Comparison of ENCODE assay signal across 15 cellular contexts in the genomic region with DNA sequence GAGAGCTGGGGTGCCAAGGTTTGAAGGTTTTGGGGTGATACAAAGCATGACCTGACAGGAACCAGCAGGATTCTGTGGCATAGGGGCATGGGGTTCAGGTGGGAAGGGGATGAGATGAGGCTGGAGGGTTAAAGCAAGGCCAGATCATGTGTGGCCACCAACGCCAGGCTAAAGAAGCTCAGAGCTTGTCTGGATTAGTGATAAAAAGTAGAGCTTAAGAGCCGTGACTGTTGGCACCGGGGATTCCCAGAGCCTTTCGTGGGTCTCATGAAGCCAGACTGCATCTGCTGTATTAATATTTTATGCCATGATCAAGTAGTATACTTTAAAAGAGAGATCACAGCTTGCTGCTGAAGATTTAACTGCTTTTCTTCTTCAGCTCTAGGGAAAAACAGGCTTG. TPM values are rescaled to one million over a fixed set of nuclear protein-coding genes. Genes with fewer than 3 reads are reported as not detected.
DNase-seq lines count a peak whose midpoint lies in the region; ATAC-seq and TF ChIP-seq lines count a peak whose summit lies in the region.
"Had no signal": no experiment of that assay in that cellular context is flagged by ENCODE, and none has a peak within 500 bp of the region (broad histone marks: within the 10 kb centered on the region; RNA-seq: fewer than 3 reads in every experiment).

No MANE protein-coding gene starts in this region.

- peaks cover 3% of the 10 kb centered on the region for H3K36me3 Mint-ChIP-seq in nephron (ENCODE audit: low read depth)
- H3K36me3 Mint-ChIP-seq in activated CD4-positive, alpha-beta memory T cell treated with anti-CD3 and anti-CD28 coated beads for 36 hours, result no peaks in the 10 kb centered on the region

- CTCF ChIA-PET in activated CD4-positive, alpha-beta memory T cell treated with anti-CD3 and anti-CD28 coated beads for 36 hours (lab: Charles Lee), result interaction anchor here (0.8 to 4.8 kb wide), 2 partner anchors 19 to 61 kb away, joined by 3 to 16 read pairs; no protein-coding TSS in a partner anchor

- 32% methylated on average over 4 of the region's 4 CpGs for WGBS in smooth muscle cell (ENCODE audit: low lambda C conversion rate)

- DNase-seq in D341Med (ENCODE audit: low spot score) (peak; percentile 60), WERI-Rb-1 (peak; percentile 85), smooth muscle cell (lab: John Stamatoyannopoulos, UW; ENCODE audit: unreplicated experiment) (no peak), NCI-H2171 treated with DMSO at 0.1 percent for 48 hours (lab: John Stamatoyannopoulos, UW) (no peak), NCI-H2081 (lab: John Stamatoyannopoulos, UW) (no peak)
- no peak for DNase-seq in activated CD4-positive, alpha-beta memory T cell treated with anti-CD3 and anti-CD28 coated beads for 36 hours
- DNase-seq: CD4-positive, alpha-beta T cell; CD8-positive, alpha-beta memory T cell; DMS53; GF-D8; GOT3; HFFc6 had no signal

- H3K36me3 ChIP-seq in WERI-Rb-1 (no peaks in the 10 kb centered on the region), smooth muscle cell (ENCODE audit: low read depth) (no peaks in the 10 kb centered on the region)
- H3K36me3 ChIP-seq: HAP-1 had no signal

- H3K4me1 Mint-ChIP-seq in nephron, result peaks cover 46% of the 10 kb centered on the region
- H3K4me1 Mint-ChIP-seq in activated CD4-positive, alpha-beta memory T cell treated with anti-CD3 and anti-CD28 coated beads for 36 hours (ENCODE audit: low read depth), result no peaks in the 10 kb centered on the region
- H3K4me1 Mint-ChIP-seq: CD8-positive, alpha-beta memory T cell had no signal

- H3K9me3 ChIP-seq in WERI-Rb-1 (ENCODE audit: severe bottlenecking), result no peaks in the 10 kb centered on the region
- no peaks in the 10 kb centered on the region for H3K9me3 ChIP-seq in smooth muscle cell (replicated peaks; ENCODE audit: low read depth)
- H3K9me3 ChIP-seq: HAP-1 had no signal

- no peak overlapping the region for H2AFZ ChIP-seq in smooth muscle cell (ENCODE audit: low read depth)

- H4K20me1 ChIP-seq in smooth muscle cell (ENCODE audit: low read depth), result no peaks in the 10 kb centered on the region

- no peak overlapping the region for H3K4me2 ChIP-seq in smooth muscle cell

- POLR2A ChIA-PET in activated CD4-positive, alpha-beta memory T cell treated with anti-CD3 and anti-CD28 coated beads for 36 hours (lab: Charles Lee), result no interaction called here

- no peak for TF ChIP-seq CTCF in WERI-Rb-1 (IDR thresholded peaks at IDR 0.05; ENCODE audit: low read depth, low read length)
- TF ChIP-seq CTCF in nephron (IDR thresholded peaks at IDR 0.05; ENCODE audit: unreplicated experiment in 3 of 3), result no peak
- TF ChIP-seq CTCF in smooth muscle cell (IDR thresholded peaks at IDR 0.05; ENCODE audit: borderline replicate concordance, insufficient read depth, poor library complexity, severe bottlenecking), result no peak

- ATAC-seq in GM18858 (IDR thresholded peaks at IDR 0.05; ENCODE audit: unreplicated experiment), result no peak

- no peaks in the 10 kb centered on the region for H3K79me2 ChIP-seq in smooth muscle cell (ENCODE audit: low read depth)

- no peak overlapping the region for H3K4me3 Mint-ChIP-seq in nephron
- no peak overlapping the region for H3K4me3 Mint-ChIP-seq in activated CD4-positive, alpha-beta memory T cell treated with anti-CD3 and anti-CD28 coated beads for 36 hours
- H3K4me3 Mint-ChIP-seq: CD4-positive, alpha-beta T cell; CD8-positive, alpha-beta memory T cell; HFFc6 had no signal

- H3K27me3 Mint-ChIP-seq in nephron (ENCODE audit: low read depth), result peaks cover 13% of the 10 kb centered on the region
- H3K27me3 Mint-ChIP-seq in activated CD4-positive, alpha-beta memory T cell treated with anti-CD3 and anti-CD28 coated beads for 36 hours, result no peaks in the 10 kb centered on the region

- peak overlapping the region; percentile 51 for H3K27ac ChIP-seq in WERI-Rb-1
- peak overlapping the region; percentile 29 for H3K27ac ChIP-seq in smooth muscle cell (ENCODE audit: low read depth)

- H3K4me3 ChIP-seq in WERI-Rb-1 (ENCODE audit: low read depth, low read length) (no peak overlapping the region; the same call in 1 of the 2 replicates), smooth muscle cell (no peak overlapping the region)
- H3K4me3 ChIP-seq: HAP-1 had no signal

- H3F3A ChIP-seq in smooth muscle cell (ENCODE audit: low read depth), result peaks cover 39% of the 10 kb centered on the region

- intact Hi-C loops in activated CD4-positive, alpha-beta memory T cell treated with anti-CD3 and anti-CD28 coated beads for 36 hours (cut with micrococcal nuclease), result no loop called here

- no peak overlapping the region for H3K9ac ChIP-seq in smooth muscle cell (ENCODE audit: low read depth)

- no peaks in the 10 kb centered on the region for H3K27me3 ChIP-seq in WERI-Rb-1 (ENCODE audit: insufficient read depth, low read depth, severe bottlenecking)
- no peaks in the 10 kb centered on the region for H3K27me3 ChIP-seq in smooth muscle cell (ENCODE audit: low read depth)

- peak overlapping the region in 2 of 3 experiments; percentile 27 to 42 for H3K27ac Mint-ChIP-seq in nephron
- H3K27ac Mint-ChIP-seq in activated CD4-positive, alpha-beta memory T cell treated with anti-CD3 and anti-CD28 coated beads for 36 hours, result no peak overlapping the region
- H3K27ac Mint-ChIP-seq: CD4-positive, alpha-beta T cell; CD8-positive, alpha-beta memory T cell; HFFc6 had no signal

- H3K9me3 Mint-ChIP-seq in nephron, result no peaks in the 10 kb centered on the region
- H3K9me3 Mint-ChIP-seq in activated CD4-positive, alpha-beta memory T cell treated with anti-CD3 and anti-CD28 coated beads for 36 hours, result no peaks in the 10 kb centered on the region
- H3K9me3 Mint-ChIP-seq: CD4-positive, alpha-beta T cell; CD8-positive, alpha-beta memory T cell; HFFc6 had no signal

- H3K4me1 ChIP-seq in smooth muscle cell (ENCODE audit: low read depth), result peaks cover 30% of the 10 kb centered on the region

RNA-seq across cellular contexts. Expression of gene GSN, which starts 8.5 kb away (rescaled TPM):
- total RNA-seq in smooth muscle cell, result 337 and 430 TPM in 2 replicates
- 529 and 685 TPM in 2 replicates for polyA plus RNA-seq in smooth muscle cell
- 1 to 10 TPM; 2.6 to 2.9 TPM for total RNA-seq in activated CD4-positive, alpha-beta memory T cell treated with anti-CD3 and anti-CD28 coated beads for 36 hours

RNA-seq across cellular contexts. Expression of gene RAB14, which starts 57.8 kb away (rescaled TPM):
- total RNA-seq in smooth muscle cell, result 49.8 and 51.4 TPM in 2 replicates
- polyA plus RNA-seq in smooth muscle cell, result 49.3 and 54.4 TPM in 2 replicates
- total RNA-seq in activated CD4-positive, alpha-beta memory T cell treated with anti-CD3 and anti-CD28 coated beads for 36 hours, result 10 to 100 TPM; 58.2 to 58.5 TPM

Comparison
In these comparisons a context has a peak if more than half of its experiments do, and no peak if none do; other contexts are left out.
1. DNase-seq: peak in D341Med (single experiment) and WERI-Rb-1 (single experiment); none in smooth muscle cell (single experiment), NCI-H2171 treated with DMSO at 0.1 percent for 48 hours (single experiment), NCI-H2081 (0 of 2) and activated CD4-positive, alpha-beta memory T cell treated with anti-CD3 and anti-CD28 coated beads for 36 hours (single experiment).
2. RNA of gene GSN, which starts 8.5 kb away (total RNA-seq): 337 to 430 TPM in smooth muscle cell; 2.6 to 2.9 TPM in activated CD4-positive, alpha-beta memory T cell treated with anti-CD3 and anti-CD28 coated beads for 36 hours; every median in the first group is over 10 times any median in the second.